8 cellular contexts compared by ENCODE assay signal in genomic region chr2:231614559-231615057, GRCh38. TPM values are rescaled to one million over a fixed set of nuclear protein-coding genes. Genes with fewer than 3 reads are reported as not detected.
A peak's percentile ranks its signal among the peaks of the same experiment; 100 is the strongest.
DNase-seq lines count a peak whose midpoint lies in the region; ATAC-seq, FAIRE-seq and TF ChIP-seq lines count a peak whose summit lies in the region.

No MANE protein-coding gene starts in this region.

- no peaks in the 10 kb centered on the region for H3K27me3 ChIP-seq in pancreas

- H3K4me3 ChIP-seq in fibroblast of the aortic adventitia (ENCODE audit: low read depth, low read length) (peak overlapping the region; percentile 27), pancreas (peak overlapping the region; percentile 35 to 55 (median 46))

- H3K27me3 Mint-ChIP-seq in activated CD8-positive, alpha-beta memory T cell treated with anti-CD3 and anti-CD28 coated beads, Interleukin-2, amount 10 ng/mL, durations not matched to agents 7 days and 5 days = no peaks in the 10 kb centered on the region

- no peaks in the 10 kb centered on the region for H3K36me3 Mint-ChIP-seq in activated CD8-positive, alpha-beta memory T cell treated with anti-CD3 and anti-CD28 coated beads, Interleukin-2, amount 10 ng/mL, durations not matched to agents 7 days and 5 days

- no peak for TF ChIP-seq CTCF in fibroblast of the aortic adventitia (IDR thresholded peaks at IDR 0.05; ENCODE audit: insufficient read depth, low read length)
- TF ChIP-seq CTCF in pancreas (IDR thresholded peaks at IDR 0.05) = no peak

- intact Hi-C loops in pancreas (cut with DNase I) = loop anchor here in 2 of 3 donors (5.0 to 10.0 kb wide), 2 partner anchors 58 to 110 kb away; no protein-coding TSS in a partner anchor

- peaks cover 19 to 20% (median 20%) of the 10 kb centered on the region in 3 donors for H3K4me1 ChIP-seq in pancreas

- no peak for FAIRE-seq in pancreas (lab: Jason Lieb, UNC)

- CTCF ChIA-PET in activated CD8-positive, alpha-beta memory T cell treated with anti-CD3 and anti-CD28 coated beads, Interleukin-2, amount 10 ng/mL, durations not matched to agents 7 days and 5 days (lab: Charles Lee) = interaction anchor here (1.8 to 9.3 kb wide), 8 partner anchors 10 to 171 kb away, joined by 6 to 261 read pairs (median 34); partner anchors contain the start of genes COPS7B and PTMA

- peak overlapping the region; percentile 72 for H3K4me3 Mint-ChIP-seq in activated CD8-positive, alpha-beta memory T cell treated with anti-CD3 and anti-CD28 coated beads, Interleukin-2, amount 10 ng/mL, durations not matched to agents 7 days and 5 days

- H3K9me3 Mint-ChIP-seq in activated CD8-positive, alpha-beta memory T cell treated with anti-CD3 and anti-CD28 coated beads, Interleukin-2, amount 10 ng/mL, durations not matched to agents 7 days and 5 days (ENCODE audit: low read depth) = no peaks in the 10 kb centered on the region

- H3K36me3 ChIP-seq in pancreas = no peaks in the 10 kb centered on the region

- H3K27ac ChIP-seq in pancreas = peak overlapping the region; percentile 71 to 94 (median 86)

- H3K9me3 ChIP-seq in pancreas = no peaks in the 10 kb centered on the region

- ATAC-seq in GM18505 (IDR thresholded peaks at IDR 0.05; ENCODE audit: unreplicated experiment) (peak; percentile 2), HG03520 (IDR thresholded peaks at IDR 0.05; ENCODE audit: unreplicated experiment) (peak; percentile 2), pancreas (peak; percentile 4 to 45 (median 15))
- ATAC-seq in activated CD8-positive, alpha-beta memory T cell treated with anti-CD3 and anti-CD28 coated beads, Interleukin-2, amount 10 ng/mL, durations not matched to agents 7 days and 5 days = no peak

- no peak for TF ChIP-seq POLR2A in GM18505 (IDR thresholded peaks at IDR 0.05; ENCODE audit: borderline replicate concordance, extremely low read depth, insufficient read depth, insufficient read length)

- H3K4me1 Mint-ChIP-seq in activated CD8-positive, alpha-beta memory T cell treated with anti-CD3 and anti-CD28 coated beads, Interleukin-2, amount 10 ng/mL, durations not matched to agents 7 days and 5 days = peaks cover 35% of the 10 kb centered on the region

- 3% methylated on average over 45 to 46 of the region's 46 CpGs for WGBS in pancreas, 2 donors

- DNase-seq in activated CD8-positive, alpha-beta memory T cell treated with anti-CD3 and anti-CD28 coated beads, Interleukin-2, amount 10 ng/mL, durations not matched to agents 7 days and 5 days = no peak
- DNase-seq in fibroblast of the aortic adventitia (ENCODE audit: low read depth) (no peak), pancreas (peak in 3 of 6 donors; percentile 32 to 73 (median 37)), AG08395 (ENCODE audit: low spot score) (no peak), NCI-H510A (lab: John Stamatoyannopoulos, UW) (no peak), DMS153 treated with DMSO at 0.1 percent for 48 hours (lab: John Stamatoyannopoulos, UW; ENCODE audit: unreplicated experiment) (no peak)

- H3K27ac Mint-ChIP-seq in activated CD8-positive, alpha-beta memory T cell treated with anti-CD3 and anti-CD28 coated beads, Interleukin-2, amount 10 ng/mL, durations not matched to agents 7 days and 5 days = peak overlapping the region; percentile 87

RNA-seq across cellular contexts. Expression of gene TEX44, which starts 21.9 kb away (rescaled TPM):
- not detected for total RNA-seq in activated CD8-positive, alpha-beta memory T cell treated with anti-CD3 and anti-CD28 coated beads, Interleukin-2, amount 10 ng/mL, durations not matched to agents 7 days and 5 days
- not detected in 2 replicates for total RNA-seq in fibroblast of the aortic adventitia (ENCODE audit: low replicate concordance)
- not detected for total RNA-seq in pancreas
- not detected for polyA plus RNA-seq in pancreas
